In the genomic region with DNA sequence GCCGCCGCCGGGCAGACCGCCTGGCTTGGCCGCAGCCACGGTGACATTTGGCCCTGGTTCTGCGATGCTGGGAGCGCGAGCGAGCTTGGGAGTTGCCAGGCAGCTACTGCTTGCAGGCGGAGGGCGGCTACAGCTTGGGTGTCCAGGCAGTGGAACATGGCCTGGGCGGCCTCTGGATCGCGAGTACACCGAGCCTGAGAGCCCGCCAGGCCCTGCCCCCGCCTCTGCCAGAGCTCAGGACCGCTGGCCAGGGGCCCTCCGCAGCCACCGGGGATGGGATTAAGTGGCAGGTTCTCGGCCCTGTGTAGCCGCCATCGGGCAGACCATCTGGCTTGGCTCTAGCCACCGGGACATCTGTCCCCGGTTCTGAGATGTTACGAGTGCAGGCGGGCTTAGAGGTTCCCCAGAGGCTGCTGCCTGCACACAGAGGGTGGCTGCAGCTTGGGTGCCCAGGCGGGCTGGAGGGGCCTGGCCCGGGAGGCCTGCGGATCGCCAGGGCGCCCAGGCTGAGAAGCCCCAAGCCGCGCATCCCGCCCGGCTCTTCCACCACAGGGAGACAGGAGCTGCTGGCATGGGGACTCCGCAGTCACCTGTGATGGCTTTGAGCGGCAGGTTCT, we compare ENCODE assay signal across 6 cellular contexts. TPM values are rescaled to one million over a fixed set of nuclear protein-coding genes. Genes with fewer than 3 reads are reported as not detected.
"Had no signal": no experiment of that assay in that cellular context is flagged by ENCODE, and none has a peak within 500 bp of the region (broad histone marks: within the 10 kb centered on the region; RNA-seq: fewer than 3 reads in every experiment).

No MANE protein-coding gene starts in this region.

RNA-seq across cellular contexts. Expression of a gene that starts 40.6 kb away (rescaled TPM):
- total RNA-seq: GM23248, H4, H7, HFFc6, HT1080, IMR-90 had no signal
- polyA plus RNA-seq: GM23248, IMR-90 had no signal
